ENCODE assay signal across 9 cellular contexts in genomic region chrX:23503835-23504539, GRCh38.
DNase-seq lines count a peak whose midpoint lies in the region; ATAC-seq and TF ChIP-seq lines count a peak whose summit lies in the region.
"Had no signal": no experiment of that assay in that cellular context is flagged by ENCODE, and none has a peak within 500 bp of the region (broad histone marks: within the 10 kb centered on the region; RNA-seq: fewer than 3 reads in every experiment).

No MANE protein-coding gene starts in this region.

- no peaks in the 10 kb centered on the region for H3K36me3 ChIP-seq in right lobe of liver

- in situ Hi-C loops in Caki2 (cut with HindIII; ENCODE audit: low pct_unique_long_range_greater_than_20kb, low sequenced_read_pairs): no loop called here
- in situ Hi-C loops in T47D (cut with HindIII; ENCODE audit: low pct_unique_long_range_greater_than_20kb, low sequenced_read_pairs): no loop called here

- 30% methylated on average over 7 of the region's 8 CpGs for WGBS in right lobe of liver (ENCODE audit: insufficient coverage, low coverage, low lambda C conversion rate, missing lambda C conversion rate)

- H3K27me3 ChIP-seq in right lobe of liver: no peaks in the 10 kb centered on the region

- intact Hi-C loops in right lobe of liver (cut with DNase I): no loop called here

- no peak for TF ChIP-seq CTCF in right lobe of liver (IDR thresholded peaks at IDR 0.05)

- no peaks in the 10 kb centered on the region for H3K9me3 ChIP-seq in right lobe of liver

- no peaks in the 10 kb centered on the region for H3K4me1 ChIP-seq in right lobe of liver

- peak overlapping the region in 1 of 3 donors; percentile 8 for H3K27ac ChIP-seq in right lobe of liver

- peak; percentile 65 to 98 (median 91) for ATAC-seq in right lobe of liver
- no peak for ATAC-seq in GM21737 (IDR thresholded peaks at IDR 0.05; ENCODE audit: unreplicated experiment)

- no peak for TF ChIP-seq POLR2A in right lobe of liver (IDR thresholded peaks at IDR 0.05)
- no peak for TF ChIP-seq POLR2A in erythroblast (IDR thresholded peaks at IDR 0.05; ENCODE audit: low read length)

- no peak overlapping the region for H3K4me3 ChIP-seq in right lobe of liver

- DNase-seq in Caki2 (ENCODE audit: low read depth) (peak; percentile 67), NCI-H2081 (lab: John Stamatoyannopoulos, UW) (peak; percentile 79 to 92), T47D (ENCODE audit: low read depth in 1 of 2, low spot score in 1 of 2) (peak; percentile 29 to 96), right lobe of liver (peak; percentile 44 to 80 (median 64)), erythroblast (lab: John Stamatoyannopoulos, UW) (no peak)
- DNase-seq in stimulated activated CD4-positive, alpha-beta T cell treated with anti-CD3 and anti-CD28 coated beads, Interleukin-4, amount 100 ng/mL, for 1 hour: no peak
- DNase-seq in stimulated activated CD4-positive, alpha-beta T cell treated with anti-CD3 and anti-CD28 coated beads, Interleukin-12 subunit alpha, Interleukin-12 subunit beta, amount 100 ng/mL, for 4 hours: no peak
- DNase-seq: activated B cell treated with CpG ODN at 0.5 μM for 24 hours had no signal

Comparison
In these comparisons a context has a peak if more than half of its experiments do, and no peak if none do; other contexts are left out.
1. DNase-seq: peak in Caki2 (single experiment), NCI-H2081 (2 of 2), T47D (2 of 2) and right lobe of liver (3 of 3); none in stimulated activated CD4-positive, alpha-beta T cell treated with anti-CD3 and anti-CD28 coated beads, Interleukin-4, amount 100 ng/mL, for 1 hour (single experiment), erythroblast (0 of 2) and stimulated activated CD4-positive, alpha-beta T cell treated with anti-CD3 and anti-CD28 coated beads, Interleukin-12 subunit alpha, Interleukin-12 subunit beta, amount 100 ng/mL, for 4 hours (single experiment).